Comparison of ENCODE assay signal across 8 cellular contexts in genomic region chr14:70934084-70934483, GRCh38. TPM values are rescaled to one million over a fixed set of nuclear protein-coding genes. Genes with fewer than 3 reads are reported as not detected.
DNase-seq lines count a peak whose midpoint lies in the region; ATAC-seq, FAIRE-seq and TF ChIP-seq lines count a peak whose summit lies in the region.

No MANE protein-coding gene starts in this region.

- WGBS in esophagus muscularis mucosa, result 63% methylated on average over 5 of the region's 5 CpGs

- no peaks in the 10 kb centered on the region for H3K36me3 ChIP-seq in CD4-positive, CD25-positive, alpha-beta regulatory T cell (ENCODE audit: control insufficient read depth, insufficient read depth, low read length)
- H3K36me3 ChIP-seq in Loucy (ENCODE audit: insufficient read depth, low read length) (no peaks in the 10 kb centered on the region), esophagus muscularis mucosa (no peaks in the 10 kb centered on the region)

- peak overlapping the region; percentile 69 to 100 (median 75) for H3K27ac Mint-ChIP-seq in CD4-positive, CD25-positive, alpha-beta regulatory T cell
- no peak overlapping the region for H3K27ac Mint-ChIP-seq in osteocyte (ENCODE audit: unreplicated experiment)

- no peak overlapping the region for H3K9ac ChIP-seq in Loucy (ENCODE audit: low read depth, low read length, poor library complexity, severe bottlenecking)

- peak overlapping the region; percentile 22 to 82 (median 70) for H3K4me3 Mint-ChIP-seq in CD4-positive, CD25-positive, alpha-beta regulatory T cell
- H3K4me3 Mint-ChIP-seq in osteocyte (ENCODE audit: unreplicated experiment), result no peak overlapping the region

- H3K9me3 ChIP-seq in CD4-positive, CD25-positive, alpha-beta regulatory T cell (ENCODE audit: control insufficient read depth in 2 of 2, low read length in 2 of 2), result no peaks in the 10 kb centered on the region
- H3K9me3 ChIP-seq in Loucy (ENCODE audit: insufficient read depth, low read depth, low read length) (no peaks in the 10 kb centered on the region), esophagus muscularis mucosa (no peaks in the 10 kb centered on the region)

- no peak for DNase-seq in CD4-positive, CD25-positive, alpha-beta regulatory T cell
- DNase-seq in esophagus muscularis mucosa (ENCODE audit: extremely low spot score) (no peak), omental fat pad (ENCODE audit: low spot score) (no peak), anterior cingulate cortex (lab: John Stamatoyannopoulos, UW) (no peak), D721Med (ENCODE audit: insufficient read length, low spot score) (no peak), osteocyte (ENCODE audit: extremely low spot score, unreplicated experiment) (no peak)

- TF ChIP-seq POLR2A in esophagus muscularis mucosa (IDR thresholded peaks at IDR 0.05; ENCODE audit: low read depth), result no peak

- H3F3A ChIP-seq in Loucy (ENCODE audit: low read depth), result peaks cover 9% of the 10 kb centered on the region; the same call in 1 of the 2 replicates

- no peaks in the 10 kb centered on the region for H3K9me2 ChIP-seq in Loucy (replicated peaks; ENCODE audit: low read depth, low read length)

- peak overlapping the region; percentile 84 for H3K4me3 ChIP-seq in CD4-positive, CD25-positive, alpha-beta regulatory T cell (ENCODE audit: low read depth, low read length)
- H3K4me3 ChIP-seq in Loucy (ENCODE audit: low read length, poor library complexity, severe bottlenecking) (no peak overlapping the region), esophagus muscularis mucosa (no peak overlapping the region)

- no peak for FAIRE-seq in D721Med (lab: Jason Lieb, UNC)

- peaks cover 0 to 13% (median 0%) of the 10 kb centered on the region in 7 donors for H3K9me3 Mint-ChIP-seq in CD4-positive, CD25-positive, alpha-beta regulatory T cell
- H3K9me3 Mint-ChIP-seq in osteocyte (ENCODE audit: unreplicated experiment), result no peaks in the 10 kb centered on the region

- H3K4me1 ChIP-seq in CD4-positive, CD25-positive, alpha-beta regulatory T cell (ENCODE audit: control insufficient read depth, insufficient read depth, low read length, poor library complexity, severe bottlenecking), result peaks cover 47% of the 10 kb centered on the region
- H3K4me1 ChIP-seq in Loucy (ENCODE audit: insufficient read depth, low read length, poor library complexity, severe bottlenecking), result peaks cover 28% of the 10 kb centered on the region
- H3K4me1 ChIP-seq in esophagus muscularis mucosa, result peaks cover 34 to 61% (median 50%) of the 10 kb centered on the region in 4 donors

- H3K27me3 ChIP-seq in CD4-positive, CD25-positive, alpha-beta regulatory T cell (ENCODE audit: control insufficient read depth, insufficient read depth, low read length), result no peaks in the 10 kb centered on the region
- H3K27me3 ChIP-seq in Loucy (ENCODE audit: insufficient read depth, low read length, poor library complexity, severe bottlenecking) (no peaks in the 10 kb centered on the region), esophagus muscularis mucosa (no peaks in the 10 kb centered on the region)

- TF ChIP-seq EP300 in esophagus muscularis mucosa (IDR thresholded peaks at IDR 0.05), result no peak

- no peak overlapping the region for H2AFZ ChIP-seq in Loucy (ENCODE audit: low read length)

- TF ChIP-seq CTCF in Loucy (conservative IDR thresholded peaks at IDR 0.05; ENCODE audit: low read length) (no peak), esophagus muscularis mucosa (IDR thresholded peaks at IDR 0.05) (no peak), omental fat pad (IDR thresholded peaks at IDR 0.05) (no peak), D721Med (IDR thresholded peaks at IDR 0.05; ENCODE audit: insufficient read depth, missing control alignments) (no peak), osteocyte (IDR thresholded peaks at IDR 0.05) (no peak)

- ATAC-seq in CD4-positive, CD25-positive, alpha-beta regulatory T cell (ENCODE audit: low read depth in 2 of 2), result no peak
- ATAC-seq in omental fat pad (ENCODE audit: low FRiP score) (peak; percentile 89), GM18873 (IDR thresholded peaks at IDR 0.05; ENCODE audit: low FRiP score, unreplicated experiment) (no peak)

- peaks cover 83% of the 10 kb centered on the region for H3K79me2 ChIP-seq in Loucy (ENCODE audit: insufficient read depth, low read length)

- intact Hi-C loops in esophagus muscularis mucosa (cut with DNase I), result no loop called here

- peak overlapping the region; percentile 73 for H3K27ac ChIP-seq in CD4-positive, CD25-positive, alpha-beta regulatory T cell (ENCODE audit: insufficient read depth, low read length, poor library complexity, severe bottlenecking)
- H3K27ac ChIP-seq in esophagus muscularis mucosa (replicated peaks in 1 of 4), result peak overlapping the region; percentile 6 to 67 (median 42)

- H3K4me2 ChIP-seq in Loucy (ENCODE audit: low read depth, low read length, poor library complexity, severe bottlenecking), result peak overlapping the region; percentile 64

- no peaks in the 10 kb centered on the region for H3K27me3 Mint-ChIP-seq in CD4-positive, CD25-positive, alpha-beta regulatory T cell
- H3K27me3 Mint-ChIP-seq in osteocyte (ENCODE audit: unreplicated experiment), result no peaks in the 10 kb centered on the region

- H3K36me3 Mint-ChIP-seq in CD4-positive, CD25-positive, alpha-beta regulatory T cell, result peaks cover 7% of the 10 kb centered on the region
- H3K36me3 Mint-ChIP-seq in osteocyte (ENCODE audit: unreplicated experiment), result peaks cover under 1% of the 10 kb centered on the region

- peaks cover 42% of the 10 kb centered on the region for H4K20me1 ChIP-seq in Loucy (ENCODE audit: insufficient read depth, low read length, poor library complexity, severe bottlenecking)

- peaks cover 33 to 89% (median 61%) of the 10 kb centered on the region in 4 donors for H3K4me1 Mint-ChIP-seq in CD4-positive, CD25-positive, alpha-beta regulatory T cell
- peaks cover 32% of the 10 kb centered on the region for H3K4me1 Mint-ChIP-seq in osteocyte (ENCODE audit: unreplicated experiment)

RNA-seq across cellular contexts. Expression of gene PCNX1, which starts 26.8 kb away (rescaled TPM):
- total RNA-seq in CD4-positive, CD25-positive, alpha-beta regulatory T cell, result 202 TPM
- 10 to 100 TPM; 16.4 to 25.7 (median 20.3) TPM for polyA plus RNA-seq in CD4-positive, CD25-positive, alpha-beta regulatory T cell
- total RNA-seq in esophagus muscularis mucosa (10 to 100 TPM; 56.3 to 62.5 (median 59.6) TPM), omental fat pad (10 to 100 TPM; 56.9 to 98.1 (median 83.3) TPM), osteocyte (72.2 and 83.9 TPM in 2 replicates)
